ENCODE assay signal across 19 cellular contexts in genomic region chr12:67994046-67994445, GRCh38. TPM values are rescaled to one million over a fixed set of nuclear protein-coding genes. Genes with fewer than 3 reads are reported as not detected.
"Had no signal": no experiment of that assay in that cellular context is flagged by ENCODE, and none has a peak within 500 bp of the region (broad histone marks: within the 10 kb centered on the region; RNA-seq: fewer than 3 reads in every experiment).

No MANE protein-coding gene starts in this region.

- H3K27me3 Mint-ChIP-seq: activated naive CD8-positive, alpha-beta T cell treated with anti-CD3 and anti-CD28 coated beads for 36 hours; naive thymus-derived CD8-positive, alpha-beta T cell had no signal

- H3K4me3 Mint-ChIP-seq: activated naive CD8-positive, alpha-beta T cell treated with anti-CD3 and anti-CD28 coated beads for 36 hours; naive thymus-derived CD8-positive, alpha-beta T cell had no signal

- H3K4me3 ChIP-seq: esophagus squamous epithelium, mucosa of descending colon, skin epidermis, tibial artery, uterus had no signal

- H3K27ac Mint-ChIP-seq: activated naive CD8-positive, alpha-beta T cell treated with anti-CD3 and anti-CD28 coated beads for 36 hours had no signal

- H3K27ac ChIP-seq: esophagus squamous epithelium, skin epidermis, tibial artery, uterus had no signal

- H3K4me1 ChIP-seq: esophagus squamous epithelium, tibial artery, uterus had no signal

- H3K36me3 ChIP-seq: esophagus squamous epithelium, tibial artery, uterus had no signal

- H3K27me3 ChIP-seq: tibial artery, uterus had no signal

- H3K9me3 ChIP-seq: esophagus squamous epithelium, mucosa of descending colon, tibial artery, uterus had no signal

- DNase-seq: activated CD4-positive, CD25-positive, alpha-beta regulatory T cell; activated gamma-delta T cell treated with Interleukin-2 at 50 U/mL for 16 hours; activated naive CD8-positive, alpha-beta T cell treated with anti-CD3 and anti-CD28 coated beads for 36 hours; activated T-cell treated with anti-CD3 and anti-CD28 coated beads, Interleukin-2, amount 50 U/mL, for 48 hours; anterior cingulate cortex; esophagus squamous epithelium; foreskin fibroblast; head of caudate nucleus; islet precursor cell; mammary epithelial cell; mucosa of descending colon; naive thymus-derived CD8-positive, alpha-beta T cell; posterior cingulate gyrus; tibial artery; uterus had no signal

- ATAC-seq: left lobe of liver; mucosa of descending colon; naive thymus-derived CD8-positive, alpha-beta T cell had no signal

RNA-seq across cellular contexts. Expression of gene IFNG-AS1, which starts 4.8 kb away (rescaled TPM):
- total RNA-seq: activated naive CD8-positive, alpha-beta T cell treated with anti-CD3 and anti-CD28 coated beads for 36 hours; cerebellum; dermis microvascular lymphatic vessel endothelial cell; left lobe of liver; mammary epithelial cell; uterus had no signal
- polyA plus RNA-seq: mammary epithelial cell had no signal
